1 cellular context compared by ENCODE assay signal in the genomic region with DNA sequence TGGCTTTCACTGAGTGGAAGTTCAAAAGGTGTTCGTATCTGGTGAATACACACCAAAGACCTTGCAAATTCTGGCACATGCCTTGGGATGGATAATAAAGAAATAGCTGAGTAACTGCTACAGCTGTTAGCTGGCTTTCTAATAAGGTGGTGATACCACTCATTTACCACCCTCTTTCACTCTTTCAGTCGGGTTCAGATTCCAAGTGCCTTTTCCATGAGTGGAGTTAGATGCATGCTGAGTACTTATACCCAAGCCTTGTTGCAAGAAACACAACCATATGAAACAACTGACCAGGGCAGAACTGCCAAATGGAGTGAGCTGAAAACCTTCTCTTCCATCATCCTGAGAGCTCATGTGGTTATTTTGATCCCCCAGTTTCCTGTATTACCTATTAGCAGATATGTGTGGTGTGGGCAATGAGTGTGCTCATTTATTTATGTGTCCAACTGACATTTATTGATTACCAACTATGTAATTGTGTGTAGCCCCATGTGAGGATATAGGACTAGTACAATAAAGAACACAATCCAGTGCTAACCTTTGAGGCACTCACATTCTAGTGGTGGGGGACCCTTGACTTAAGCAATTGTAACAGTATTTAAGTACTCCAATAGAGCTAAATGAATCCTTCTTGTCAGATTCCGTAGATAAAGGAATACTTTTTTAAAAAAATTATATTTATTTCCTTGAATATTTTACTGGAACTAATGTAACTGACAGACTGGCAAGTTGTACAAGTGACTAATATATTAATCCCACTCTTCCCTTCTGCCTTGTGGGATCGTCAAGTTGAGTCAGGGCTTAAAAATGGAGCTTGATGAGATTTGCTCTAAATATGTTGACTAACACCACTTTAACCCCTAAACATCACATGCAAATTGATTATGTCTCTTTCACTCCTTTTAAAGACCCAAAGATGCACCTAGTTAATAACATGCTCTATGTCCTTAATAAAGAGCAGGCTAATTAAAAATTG.
TF ChIP-seq lines count a peak whose summit lies in the region.

No MANE protein-coding gene starts in this region.

TF ChIP-seq in IMR-90, 13 proteins besides CTCF, POLR2A, EP300 and RAD21:
- TF ChIP-seq, protein P1, sequence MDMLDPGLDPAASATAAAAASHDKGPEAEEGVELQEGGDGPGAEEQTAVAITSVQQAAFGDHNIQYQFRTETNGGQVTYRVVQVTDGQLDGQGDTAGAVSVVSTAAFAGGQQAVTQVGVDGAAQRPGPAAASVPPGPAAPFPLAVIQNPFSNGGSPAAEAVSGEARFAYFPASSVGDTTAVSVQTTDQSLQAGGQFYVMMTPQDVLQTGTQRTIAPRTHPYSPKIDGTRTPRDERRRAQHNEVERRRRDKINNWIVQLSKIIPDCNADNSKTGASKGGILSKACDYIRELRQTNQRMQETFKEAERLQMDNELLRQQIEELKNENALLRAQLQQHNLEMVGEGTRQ (IDR thresholded peaks at IDR 0.05; ENCODE audit: low read depth, low read length): no peak
- TF ChIP-seq SMC3 (IDR thresholded peaks at IDR 0.05; ENCODE audit: low read depth, low read length): no peak
- TF ChIP-seq NFE2L2 (IDR thresholded peaks at IDR 0.05; ENCODE audit: low read depth, low read length): no peak
- no peak for TF ChIP-seq BHLHE40 (IDR thresholded peaks at IDR 0.05; ENCODE audit: low read depth, low read length)
- no peak for TF ChIP-seq MXI1 (IDR thresholded peaks at IDR 0.05; ENCODE audit: borderline replicate concordance, low read depth, low read length)
- no peak for TF ChIP-seq RCOR1 (IDR thresholded peaks at IDR 0.05; ENCODE audit: insufficient replicate concordance, low read length)
- TF ChIP-seq MAFK (IDR thresholded peaks at IDR 0.05; ENCODE audit: low read depth, low read length): no peak
- no peak for TF ChIP-seq CEBPB (IDR thresholded peaks at IDR 0.05; ENCODE audit: low read depth, low read length)
- TF ChIP-seq RFX5 (IDR thresholded peaks at IDR 0.05; ENCODE audit: low read depth, low read length): no peak
- no peak for TF ChIP-seq CHD1 (IDR thresholded peaks at IDR 0.05; ENCODE audit: low read depth, low read length)
- TF ChIP-seq FOS (IDR thresholded peaks at IDR 0.05; ENCODE audit: low read depth, low read length): no peak
- TF ChIP-seq MAZ (IDR thresholded peaks at IDR 0.05; ENCODE audit: borderline replicate concordance, low read depth, low read length): no peak
